In genomic region chr7:46115410-46115809, GRCh38 we compare ENCODE assay signal across 20 cellular contexts.
"Had no signal": no experiment of that assay in that cellular context is flagged by ENCODE, and none has a peak within 500 bp of the region (broad histone marks: within the 10 kb centered on the region; RNA-seq: fewer than 3 reads in every experiment).

No MANE protein-coding gene starts in this region.

- H3K36me3 ChIP-seq: gastroesophageal sphincter, left lung, neutrophil, thoracic aorta had no signal

- ATAC-seq: activated CD4-positive, alpha-beta T cell treated with anti-CD3 and anti-CD28 coated beads for 36 hours; activated naive CD4-positive, alpha-beta T cell treated with anti-CD3 and anti-CD28 coated beads, Interleukin-2, amount 50 U/mL, for 72 hours; activated T-cell treated with anti-CD3 and anti-CD28 coated beads, Interleukin-2, amount 50 U/mL, for 4 hours; gastroesophageal sphincter; left lung; mucosa of descending colon; natural killer cell; stimulated activated effector memory CD8-positive, alpha-beta T cell treated with anti-CD3 and anti-CD28 coated beads, Interleukin-12 subunit alpha, Interleukin-12 subunit beta, amount 100 ng/mL, for 72 hours; T-helper 17 cell had no signal

- H3K27ac ChIP-seq: epithelial cell of prostate, gastroesophageal sphincter, left lung, neutrophil, parathyroid adenoma, thoracic aorta had no signal

- H3K9me3 ChIP-seq: left lung, mucosa of descending colon, neutrophil, thoracic aorta had no signal

- H3K27me3 ChIP-seq: gastroesophageal sphincter, left lung, neutrophil had no signal

- DNase-seq: activated CD4-positive, alpha-beta memory T cell treated with anti-CD3 and anti-CD28 coated beads, Interleukin-2, amount 10 ng/mL, durations not matched to agents 7 days and 5 days; activated CD4-positive, alpha-beta T cell treated with anti-CD3 and anti-CD28 coated beads for 36 hours; activated effector memory CD4-positive, alpha-beta T cell treated with anti-CD3 and anti-CD28 coated beads, Interleukin-2, amount 50 U/mL, for 16 hours; activated T-cell treated with anti-CD3 and anti-CD28 coated beads, Interleukin-2, amount 50 U/mL, for 4 hours; amygdala; hippocampal formation; kidney; left lung; mucosa of descending colon; natural killer cell; stimulated activated CD4-positive, alpha-beta T cell treated with anti-CD3 and anti-CD28 coated beads, Interleukin-12 subunit alpha, Interleukin-12 subunit beta, amount 100 ng/mL, for 4 hours; stimulated activated CD4-positive, alpha-beta T cell treated with anti-CD3 and anti-CD28 coated beads, Interleukin-2, amount 100 ng/mL, for 24 hours; T-helper 17 cell had no signal

- H2AFZ ChIP-seq: parathyroid adenoma had no signal

- H3K79me2 ChIP-seq: parathyroid adenoma had no signal

- H3K4me3 ChIP-seq: gastroesophageal sphincter, left lung, mucosa of descending colon, thoracic aorta had no signal

- H3K9ac ChIP-seq: parathyroid adenoma had no signal

- H3K4me1 ChIP-seq: gastroesophageal sphincter, left lung, parathyroid adenoma had no signal
